11 cellular contexts compared by ENCODE assay signal in the genomic region with DNA sequence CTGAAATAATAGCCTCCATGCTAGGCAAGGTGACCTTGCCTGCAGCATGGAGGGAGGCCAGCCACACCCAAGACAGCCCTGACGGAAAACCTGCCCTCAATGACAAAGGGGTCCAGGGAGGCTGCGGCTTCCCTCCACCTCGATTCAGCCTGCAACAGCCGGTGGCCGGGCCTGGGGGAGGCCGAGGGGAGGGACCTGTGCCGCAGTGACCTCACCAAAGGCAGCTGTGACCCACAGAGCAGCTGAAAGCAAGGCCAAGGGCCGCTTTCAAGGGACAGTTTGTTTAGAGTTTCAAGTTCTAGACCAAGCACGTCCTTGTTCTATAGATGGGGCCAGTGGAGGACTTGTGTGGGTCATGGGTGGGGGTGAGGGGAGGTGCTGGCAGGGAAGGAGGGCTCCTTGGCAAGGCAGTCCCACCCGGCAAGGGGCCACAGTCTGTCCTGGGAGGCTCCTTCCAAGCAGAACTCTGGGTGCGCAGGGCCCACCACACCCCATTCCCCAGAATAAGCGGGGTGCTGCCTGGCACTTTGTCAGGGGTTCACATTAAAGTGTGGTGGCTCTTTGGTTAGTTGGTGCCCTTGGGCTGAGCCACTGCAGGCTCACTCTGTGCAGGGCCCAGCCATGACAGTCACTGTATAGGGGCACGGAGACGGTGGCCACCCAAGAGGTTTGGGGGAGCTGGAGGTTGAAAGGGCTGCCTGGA.
DNase-seq lines count a peak whose midpoint lies in the region; ATAC-seq and TF ChIP-seq lines count a peak whose summit lies in the region.
"Had no signal": no experiment of that assay in that cellular context is flagged by ENCODE, and none has a peak within 500 bp of the region (broad histone marks: within the 10 kb centered on the region; RNA-seq: fewer than 3 reads in every experiment).

No MANE protein-coding gene starts in this region.

- TF ChIP-seq CTCF in brain microvascular endothelial cell (IDR thresholded peaks at IDR 0.05; ENCODE audit: low read depth, low read length, missing control alignments) (no peak), left lung (IDR thresholded peaks at IDR 0.05) (no peak)

- H3K4me2 ChIP-seq in skeletal muscle satellite cell (ENCODE audit: low read length): peak overlapping the region; percentile 39

- H3K36me3 ChIP-seq in brain microvascular endothelial cell (replicated peaks) (peaks cover 9% of the 10 kb centered on the region), left lung (peaks cover 0 to 25% of the 10 kb centered on the region in 2 donors), skeletal muscle satellite cell (ENCODE audit: insufficient read depth, low read length) (peaks cover 34% of the 10 kb centered on the region)

- DNase-seq in Daoy (ENCODE audit: low read depth) (peak; percentile 28), brain microvascular endothelial cell (no peak), left lung (no peak), DMS53 (lab: John Stamatoyannopoulos, UW) (no peak), T-helper 2 cell (no peak), NCI-H2196 treated with DMSO at 0.1 percent for 48 hours (lab: John Stamatoyannopoulos, UW; ENCODE audit: unreplicated experiment) (no peak), hepatic stellate cell (ENCODE audit: low spot score) (no peak)
- DNase-seq: CD4-positive, CD25-positive, alpha-beta regulatory T cell; central memory CD4-positive, alpha-beta T cell; NCI-H510A treated with DMSO at 0.1 percent for 48 hours had no signal

- in situ Hi-C loops in brain microvascular endothelial cell (cut with HindIII; ENCODE audit: low pct_ligation_motif_present, low sequenced_read_pairs): no loop called here

- H3K4me1 ChIP-seq in left lung (peaks cover 30 to 35% of the 10 kb centered on the region in 2 donors), skeletal muscle satellite cell (ENCODE audit: control insufficient read depth, insufficient read depth, low read length) (peaks cover 95% of the 10 kb centered on the region)

- H3K4me3 ChIP-seq in brain microvascular endothelial cell (ENCODE audit: low read depth, low read length): no peak overlapping the region
- H3K4me3 ChIP-seq in left lung: no peak overlapping the region
- H3K4me3 ChIP-seq in skeletal muscle satellite cell (ENCODE audit: low read length): no peak overlapping the region

- H3K9me3 ChIP-seq in left lung (no peaks in the 10 kb centered on the region), skeletal muscle satellite cell (replicated peaks; ENCODE audit: low read length) (no peaks in the 10 kb centered on the region)

- no peak for ATAC-seq in left lung

- intact Hi-C loops in left lung (cut with DNase I): no loop called here

- H3K9ac ChIP-seq in skeletal muscle satellite cell (ENCODE audit: low read depth, low read length): peak overlapping the region; percentile 77

- H3K27ac ChIP-seq in brain microvascular endothelial cell (peak overlapping the region; percentile 83), left lung (peak overlapping the region; percentile 58 to 72)

- H3K27me3 ChIP-seq in brain microvascular endothelial cell (replicated peaks) (no peaks in the 10 kb centered on the region), left lung (no peaks in the 10 kb centered on the region), skeletal muscle satellite cell (ENCODE audit: control insufficient read depth, insufficient read depth, low read length) (no peaks in the 10 kb centered on the region)
